Comparison of ENCODE assay signal across 19 cellular contexts in the genomic region with DNA sequence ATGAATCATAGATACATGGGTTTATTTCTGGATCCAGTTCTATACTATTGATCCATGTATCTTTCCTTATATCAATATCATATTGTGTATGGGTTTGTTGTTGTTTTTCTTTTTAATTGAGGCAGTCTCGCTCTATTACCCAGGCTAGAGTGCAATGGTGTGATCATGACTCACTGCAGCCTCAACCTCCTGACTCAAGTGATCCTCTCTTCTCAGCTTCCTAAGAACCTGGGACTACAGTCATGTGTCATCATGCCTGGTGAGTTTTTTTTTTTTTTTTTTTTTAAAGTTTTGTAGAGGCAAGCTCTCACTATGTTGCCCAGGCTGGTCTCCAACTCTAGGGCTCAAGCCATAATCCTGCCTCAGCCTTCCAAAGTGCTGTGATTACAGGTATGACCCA.
DNase-seq lines count a peak whose midpoint lies in the region; ATAC-seq and TF ChIP-seq lines count a peak whose summit lies in the region.
"Had no signal": no experiment of that assay in that cellular context is flagged by ENCODE, and none has a peak within 500 bp of the region (broad histone marks: within the 10 kb centered on the region; RNA-seq: fewer than 3 reads in every experiment).

No MANE protein-coding gene starts in this region.

- no peaks in the 10 kb centered on the region for H3K79me2 ChIP-seq in mesendoderm (ENCODE audit: control insufficient read depth, insufficient read depth, low read length)

- no peak for TF ChIP-seq CTCF in epithelial cell of proximal tubule (conservative IDR thresholded peaks at IDR 0.05; ENCODE audit: low read depth, low read length)

- H3K23ac ChIP-seq in mesendoderm (ENCODE audit: low read length), result no peak overlapping the region

- no peak overlapping the region for H3K4ac ChIP-seq in mesendoderm (ENCODE audit: low read depth, low read length)

- no peak overlapping the region for H3K56ac ChIP-seq in mesendoderm (ENCODE audit: low read length)

- no peak overlapping the region for H4K5ac ChIP-seq in mesendoderm (ENCODE audit: low read length)

- H2BK5ac ChIP-seq in mesendoderm (ENCODE audit: low read length), result no peak overlapping the region

- H3K27me3 ChIP-seq in mesendoderm (ENCODE audit: insufficient read depth, low read length, poor library complexity), result no peaks in the 10 kb centered on the region

- H3K4me2 ChIP-seq in mesendoderm (ENCODE audit: low read length), result no peak overlapping the region
- H3K4me2 ChIP-seq: PC-9, SK-N-SH had no signal

- no peak overlapping the region for H3K27ac ChIP-seq in mesendoderm (ENCODE audit: low read depth, low read length)
- H3K27ac ChIP-seq: GM23248, HL-60, PC-9 had no signal

- no peak overlapping the region for H2BK15ac ChIP-seq in mesendoderm (replicated peaks; ENCODE audit: low read depth)

- H2AK5ac ChIP-seq in mesendoderm (ENCODE audit: low read length), result no peak overlapping the region

- no peak overlapping the region for H2BK120ac ChIP-seq in mesendoderm (ENCODE audit: low read depth, low read length)

- H3K4me3 ChIP-seq in epithelial cell of proximal tubule (ENCODE audit: low read depth, low read length) (no peak overlapping the region), mesendoderm (ENCODE audit: low read length) (no peak overlapping the region)
- H3K4me3 ChIP-seq: GM23248, PC-9 had no signal

- DNase-seq in Daoy (ENCODE audit: low read depth) (peak; percentile 1), SK-MEL-5 (ENCODE audit: low read depth, low spot score) (peak; percentile 1), epithelial cell of proximal tubule (ENCODE audit: low read depth) (peak; percentile 89), mesendoderm (peak; percentile 7)
- no peak for DNase-seq in activated CD4-positive, alpha-beta T cell treated with anti-CD3 and anti-CD28 coated beads, Interleukin-2, amount 50 U/mL, for 1 hour
- DNase-seq: AML-193, Caco-2, DMS79, GM23248, HCEC 1CT, NCI-H1436, NCI-H2029, NCI-H524, PC-9, Right ventricle myocardium superior, SK-N-SH had no signal

- no peak overlapping the region for H3K9ac ChIP-seq in mesendoderm (ENCODE audit: low read length)
- H3K9ac ChIP-seq: GM23248, SK-N-SH had no signal

- in situ Hi-C loops in SK-MEL-5 (cut with HindIII; ENCODE audit: low pct_unique_long_range_greater_than_20kb, low sequenced_read_pairs), result no loop called here

- H3K36me3 ChIP-seq in mesendoderm (ENCODE audit: control insufficient read depth, insufficient read depth, low read length), result no peaks in the 10 kb centered on the region

- WGBS in mesendoderm (ENCODE audit: extremely low coverage, insufficient coverage, low lambda C conversion rate), result no CpG with 5 or more reads among the region's 1 CpG

- H3K18ac ChIP-seq in mesendoderm (ENCODE audit: low read length), result no peak overlapping the region

- H4K8ac ChIP-seq in mesendoderm (ENCODE audit: low read depth, low read length), result no peak overlapping the region

- ATAC-seq in HG02798 (IDR thresholded peaks at IDR 0.05; ENCODE audit: poor library complexity, unreplicated experiment), result no peak
- ATAC-seq in GM21619 (IDR thresholded peaks at IDR 0.05; ENCODE audit: unreplicated experiment), result no peak

- no peaks in the 10 kb centered on the region for H3K79me1 ChIP-seq in mesendoderm (ENCODE audit: low read length)

- H3K4me1 ChIP-seq in mesendoderm (ENCODE audit: control insufficient read depth, low read depth, low read length), result no peaks in the 10 kb centered on the region
